Comparison of ENCODE assay signal across 16 cellular contexts in genomic region chrX:46918434-46918833, GRCh38.
"Had no signal": no experiment of that assay in that cellular context is flagged by ENCODE, and none has a peak within 500 bp of the region (broad histone marks: within the 10 kb centered on the region; RNA-seq: fewer than 3 reads in every experiment).

No MANE protein-coding gene starts in this region.

- H3K36me3 Mint-ChIP-seq: activated naive CD4-positive, alpha-beta T cell treated with anti-CD3 and anti-CD28 coated beads, Interleukin-2, amount 10 ng/mL, durations not matched to agents 7 days and 5 days; naive thymus-derived CD4-positive, alpha-beta T cell had no signal

- DNase-seq: activated B cell treated with CpG ODN at 0.5 μM for 24 hours; activated CD4-positive, alpha-beta T cell treated with anti-CD3 and anti-CD28 coated beads, Interleukin-2, amount 10 ng/mL, durations not matched to agents 7 days and 5 days; activated naive CD4-positive, alpha-beta T cell treated with anti-CD3 and anti-CD28 coated beads, Interleukin-2, amount 10 ng/mL, durations not matched to agents 7 days and 5 days; activated T-cell treated with anti-CD3 and anti-CD28 coated beads for 4 hours; central memory CD4-positive, alpha-beta T cell; effector memory CD4-positive, alpha-beta T cell; glutamatergic neuron; immature natural killer cell; naive thymus-derived CD4-positive, alpha-beta T cell; stimulated activated naive B cell treated with anti-CD40 and anti-IgM and Interleukin-4, amounts not matched to agents 10 μg/mL and 1 μg/mL and 100 μg/mL, for 72 hours; substantia nigra; transverse colon had no signal

- H3K4me3 Mint-ChIP-seq: activated B cell treated with CpG ODN at 0.5 μM for 24 hours; activated CD4-positive, alpha-beta T cell treated with anti-CD3 and anti-CD28 coated beads, Interleukin-2, amount 10 ng/mL, durations not matched to agents 7 days and 5 days; activated naive CD4-positive, alpha-beta T cell treated with anti-CD3 and anti-CD28 coated beads, Interleukin-2, amount 10 ng/mL, durations not matched to agents 7 days and 5 days; activated T-helper 17 cell treated with anti-CD3 and anti-CD28 coated beads, Interleukin-2, amount 50 U/mL, for 72 hours; immature natural killer cell; naive thymus-derived CD4-positive, alpha-beta T cell; T-helper 1 cell treated with Interleukin-12 subunit alpha and Interleukin-12 subunit beta and Interleukin-4 antibody, amounts not matched to agents 30 μg/mL and 1 μg/mL, for 36 hours had no signal

- H3K27ac Mint-ChIP-seq: activated B cell treated with CpG ODN at 0.5 μM for 24 hours; activated CD4-positive, alpha-beta T cell treated with anti-CD3 and anti-CD28 coated beads, Interleukin-2, amount 10 ng/mL, durations not matched to agents 7 days and 5 days; activated naive CD4-positive, alpha-beta T cell treated with anti-CD3 and anti-CD28 coated beads, Interleukin-2, amount 10 ng/mL, durations not matched to agents 7 days and 5 days; activated T-helper 17 cell treated with anti-CD3 and anti-CD28 coated beads, Interleukin-2, amount 50 U/mL, for 72 hours; immature natural killer cell; naive thymus-derived CD4-positive, alpha-beta T cell; stimulated activated naive B cell treated with anti-CD40 and anti-IgM and Interleukin-4, amounts not matched to agents 10 μg/mL and 1 μg/mL and 100 μg/mL, for 72 hours; T-helper 1 cell treated with Interleukin-12 subunit alpha and Interleukin-12 subunit beta and Interleukin-4 antibody, amounts not matched to agents 30 μg/mL and 1 μg/mL, for 36 hours had no signal

- H3K9me3 Mint-ChIP-seq: activated B cell treated with CpG ODN at 0.5 μM for 24 hours; activated CD4-positive, alpha-beta T cell treated with anti-CD3 and anti-CD28 coated beads, Interleukin-2, amount 10 ng/mL, durations not matched to agents 7 days and 5 days; activated T-helper 17 cell treated with anti-CD3 and anti-CD28 coated beads, Interleukin-2, amount 50 U/mL, for 72 hours had no signal

- H3K27me3 ChIP-seq: right atrium auricular region, transverse colon had no signal

- H3K4me3 ChIP-seq: coronary artery, right atrium auricular region, transverse colon had no signal

- H3K9me3 ChIP-seq: transverse colon had no signal

- H3K27me3 Mint-ChIP-seq: activated B cell treated with CpG ODN at 0.5 μM for 24 hours had no signal

- H3K36me3 ChIP-seq: right atrium auricular region, transverse colon had no signal

- H3K4me1 ChIP-seq: right atrium auricular region had no signal
